Comparison of ENCODE assay signal across 8 cellular contexts in the genomic region with DNA sequence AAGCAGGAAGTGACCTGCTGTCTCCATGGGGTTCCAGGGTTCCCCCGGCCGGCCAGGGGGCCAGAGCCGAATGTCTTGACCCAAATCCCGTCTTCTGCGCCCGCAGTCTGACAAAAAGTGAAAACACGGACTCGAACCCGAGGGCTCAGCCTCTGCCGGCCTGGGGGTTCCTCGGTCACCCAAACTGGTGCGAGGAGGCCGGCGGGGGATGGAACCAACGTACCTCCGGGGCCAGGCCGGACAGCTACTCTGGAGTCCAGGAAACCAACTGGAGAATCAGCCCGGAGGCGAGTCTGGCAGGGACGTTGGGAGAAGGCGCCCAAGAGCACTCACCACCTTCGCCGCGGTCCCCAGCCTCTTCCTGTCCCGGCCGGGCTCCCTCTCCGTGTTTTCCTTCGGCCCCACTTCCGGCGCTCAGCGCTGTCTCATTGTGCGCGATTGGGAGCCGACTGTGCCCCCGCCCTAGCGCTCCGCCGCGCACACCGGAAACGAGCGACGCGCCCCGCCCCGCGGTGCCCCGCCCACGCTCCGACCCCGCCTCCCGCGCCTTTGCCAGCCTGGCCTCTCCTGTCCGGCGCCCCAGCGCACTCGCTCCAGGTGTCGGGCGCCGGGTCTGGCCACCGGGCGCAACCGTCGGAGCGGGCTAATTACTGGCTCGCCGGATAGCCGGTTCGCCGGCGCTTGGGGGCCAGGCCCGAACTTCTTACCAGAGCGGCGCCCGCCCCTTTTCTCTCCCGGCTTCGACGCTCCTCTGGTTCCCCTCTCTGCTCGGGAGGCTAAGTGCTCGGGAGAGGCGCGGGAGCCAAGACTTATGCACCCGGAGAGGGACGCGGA. TPM values are rescaled to one million over a fixed set of nuclear protein-coding genes. Genes with fewer than 3 reads are reported as not detected.
DNase-seq lines count a peak whose midpoint lies in the region; ATAC-seq and TF ChIP-seq lines count a peak whose summit lies in the region.

A gene with protein sequence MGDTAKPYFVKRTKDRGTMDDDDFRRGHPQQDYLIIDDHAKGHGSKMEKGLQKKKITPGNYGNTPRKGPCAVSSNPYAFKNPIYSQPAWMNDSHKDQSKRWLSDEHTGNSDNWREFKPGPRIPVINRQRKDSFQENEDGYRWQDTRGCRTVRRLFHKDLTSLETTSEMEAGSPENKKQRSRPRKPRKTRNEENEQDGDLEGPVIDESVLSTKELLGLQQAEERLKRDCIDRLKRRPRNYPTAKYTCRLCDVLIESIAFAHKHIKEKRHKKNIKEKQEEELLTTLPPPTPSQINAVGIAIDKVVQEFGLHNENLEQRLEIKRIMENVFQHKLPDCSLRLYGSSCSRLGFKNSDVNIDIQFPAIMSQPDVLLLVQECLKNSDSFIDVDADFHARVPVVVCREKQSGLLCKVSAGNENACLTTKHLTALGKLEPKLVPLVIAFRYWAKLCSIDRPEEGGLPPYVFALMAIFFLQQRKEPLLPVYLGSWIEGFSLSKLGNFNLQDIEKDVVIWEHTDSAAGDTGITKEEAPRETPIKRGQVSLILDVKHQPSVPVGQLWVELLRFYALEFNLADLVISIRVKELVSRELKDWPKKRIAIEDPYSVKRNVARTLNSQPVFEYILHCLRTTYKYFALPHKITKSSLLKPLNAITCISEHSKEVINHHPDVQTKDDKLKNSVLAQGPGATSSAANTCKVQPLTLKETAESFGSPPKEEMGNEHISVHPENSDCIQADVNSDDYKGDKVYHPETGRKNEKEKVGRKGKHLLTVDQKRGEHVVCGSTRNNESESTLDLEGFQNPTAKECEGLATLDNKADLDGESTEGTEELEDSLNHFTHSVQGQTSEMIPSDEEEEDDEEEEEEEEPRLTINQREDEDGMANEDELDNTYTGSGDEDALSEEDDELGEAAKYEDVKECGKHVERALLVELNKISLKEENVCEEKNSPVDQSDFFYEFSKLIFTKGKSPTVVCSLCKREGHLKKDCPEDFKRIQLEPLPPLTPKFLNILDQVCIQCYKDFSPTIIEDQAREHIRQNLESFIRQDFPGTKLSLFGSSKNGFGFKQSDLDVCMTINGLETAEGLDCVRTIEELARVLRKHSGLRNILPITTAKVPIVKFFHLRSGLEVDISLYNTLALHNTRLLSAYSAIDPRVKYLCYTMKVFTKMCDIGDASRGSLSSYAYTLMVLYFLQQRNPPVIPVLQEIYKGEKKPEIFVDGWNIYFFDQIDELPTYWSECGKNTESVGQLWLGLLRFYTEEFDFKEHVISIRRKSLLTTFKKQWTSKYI (N-terminal part only) (minus strand): TSS at position 363 of the 834 bp plus-strand sequence. CDS start 1,211 bp downstream, outside the sequence.

- TF ChIP-seq EP300 in suprapubic skin (IDR thresholded peaks at IDR 0.05) = no peak

- no peaks in the 10 kb centered on the region for H3K36me3 ChIP-seq in suprapubic skin

- POLR2A ChIA-PET in GM10248 (lab: Yijun Ruan, JAX) = no interaction called here

- H3K4me3 Mint-ChIP-seq in activated naive CD4-positive, alpha-beta T cell treated with anti-CD3 and anti-CD28 coated beads, Interleukin-2, amount 50 U/mL, for 24 hours = peak within 1 kb of the TSS; percentile 97

- peak; percentile 84 for ATAC-seq in HG02588 (IDR thresholded peaks at IDR 0.05; ENCODE audit: unreplicated experiment)
- ATAC-seq in SK-N-SH treated with all-trans-retinoic acid at 6 μM for 48 hours = peak; percentile 94

- no peaks in the 10 kb centered on the region for H3K27me3 ChIP-seq in suprapubic skin

- TF ChIP-seq POLR2A in suprapubic skin (IDR thresholded peaks at IDR 0.05) = peak; percentile 12 to 65

- peak within 1 kb of the TSS; percentile 86 for H3K4me3 ChIP-seq in suprapubic skin

- WGBS in suprapubic skin = 1% methylated on average over 20 of the region's 85 CpGs

- peaks cover 61% of the 10 kb centered on the region for H3K4me1 ChIP-seq in suprapubic skin

- H3K27ac ChIP-seq in suprapubic skin = peak within 1 kb of the TSS; percentile 98

- CTCF ChIA-PET in GM10248 (lab: Yijun Ruan, JAX) = no interaction called here

- peaks cover 8% of the 10 kb centered on the region for H3K36me3 Mint-ChIP-seq in activated naive CD4-positive, alpha-beta T cell treated with anti-CD3 and anti-CD28 coated beads, Interleukin-2, amount 50 U/mL, for 24 hours

- DNase-seq in GM10248 (ENCODE audit: extremely low spot score) (peak; percentile 93), NCI-H1048 (lab: John Stamatoyannopoulos, UW) (peak; percentile 87), glomerular endothelial cell (ENCODE audit: extremely low read depth, low read depth, low spot score) (no peak), occipital lobe (lab: John Stamatoyannopoulos, UW) (peak; percentile 94), suprapubic skin (ENCODE audit: low spot score in 2 of 2) (peak; percentile 96 to 97)

- H3K9me3 Mint-ChIP-seq in activated naive CD4-positive, alpha-beta T cell treated with anti-CD3 and anti-CD28 coated beads, Interleukin-2, amount 50 U/mL, for 24 hours = no peaks in the 10 kb centered on the region

- H3K4me1 Mint-ChIP-seq in activated naive CD4-positive, alpha-beta T cell treated with anti-CD3 and anti-CD28 coated beads, Interleukin-2, amount 50 U/mL, for 24 hours = peaks cover 45% of the 10 kb centered on the region

- H3K27me3 Mint-ChIP-seq in activated naive CD4-positive, alpha-beta T cell treated with anti-CD3 and anti-CD28 coated beads, Interleukin-2, amount 50 U/mL, for 24 hours = no peaks in the 10 kb centered on the region

- H3K27ac Mint-ChIP-seq in activated naive CD4-positive, alpha-beta T cell treated with anti-CD3 and anti-CD28 coated beads, Interleukin-2, amount 50 U/mL, for 24 hours = peak within 1 kb of the TSS; percentile 96

- no peaks in the 10 kb centered on the region for H3K9me3 ChIP-seq in suprapubic skin

- no peak for TF ChIP-seq CTCF in GM10248 (IDR thresholded peaks at IDR 0.05; ENCODE audit: control extremely low read depth, extremely low read depth, low read depth, missing control alignments)
- no peak for TF ChIP-seq CTCF in suprapubic skin (IDR thresholded peaks at IDR 0.05)

TF ChIP-seq in SK-N-SH treated with all-trans-retinoic acid at 6 μM for 48 hours, 23 proteins besides CTCF, POLR2A, EP300 and RAD21 (continues in another document):
- TF ChIP-seq ZC3H10 (CRISPR knock-in tag; IDR thresholded peaks at IDR 0.05) (no peak), GLIS3 (CRISPR knock-in tag; IDR thresholded peaks at IDR 0.05) (no peak), ZFP3 (CRISPR knock-in tag; IDR thresholded peaks at IDR 0.05) (peak; percentile 62)
- TF ChIP-seq, protein P1, sequence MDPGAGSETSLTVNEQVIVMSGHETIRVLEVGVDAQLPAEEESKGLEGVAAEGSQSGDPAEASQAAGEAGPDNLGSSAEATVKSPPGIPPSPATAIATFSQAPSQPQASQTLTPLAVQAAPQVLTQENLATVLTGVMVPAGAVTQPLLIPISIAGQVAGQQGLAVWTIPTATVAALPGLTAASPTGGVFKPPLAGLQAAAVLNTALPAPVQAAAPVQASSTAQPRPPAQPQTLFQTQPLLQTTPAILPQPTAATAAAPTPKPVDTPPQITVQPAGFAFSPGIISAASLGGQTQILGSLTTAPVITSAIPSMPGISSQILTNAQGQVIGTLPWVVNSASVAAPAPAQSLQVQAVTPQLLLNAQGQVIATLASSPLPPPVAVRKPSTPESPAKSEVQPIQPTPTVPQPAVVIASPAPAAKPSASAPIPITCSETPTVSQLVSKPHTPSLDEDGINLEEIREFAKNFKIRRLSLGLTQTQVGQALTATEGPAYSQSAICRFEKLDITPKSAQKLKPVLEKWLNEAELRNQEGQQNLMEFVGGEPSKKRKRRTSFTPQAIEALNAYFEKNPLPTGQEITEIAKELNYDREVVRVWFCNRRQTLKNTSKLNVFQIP (CRISPR knock-in tag; IDR thresholded peaks at IDR 0.05; ENCODE audit: borderline replicate concordance, low read depth) = peak; percentile 28; the same call in 1 of the 2 replicates
- TF ChIP-seq, protein P2, sequence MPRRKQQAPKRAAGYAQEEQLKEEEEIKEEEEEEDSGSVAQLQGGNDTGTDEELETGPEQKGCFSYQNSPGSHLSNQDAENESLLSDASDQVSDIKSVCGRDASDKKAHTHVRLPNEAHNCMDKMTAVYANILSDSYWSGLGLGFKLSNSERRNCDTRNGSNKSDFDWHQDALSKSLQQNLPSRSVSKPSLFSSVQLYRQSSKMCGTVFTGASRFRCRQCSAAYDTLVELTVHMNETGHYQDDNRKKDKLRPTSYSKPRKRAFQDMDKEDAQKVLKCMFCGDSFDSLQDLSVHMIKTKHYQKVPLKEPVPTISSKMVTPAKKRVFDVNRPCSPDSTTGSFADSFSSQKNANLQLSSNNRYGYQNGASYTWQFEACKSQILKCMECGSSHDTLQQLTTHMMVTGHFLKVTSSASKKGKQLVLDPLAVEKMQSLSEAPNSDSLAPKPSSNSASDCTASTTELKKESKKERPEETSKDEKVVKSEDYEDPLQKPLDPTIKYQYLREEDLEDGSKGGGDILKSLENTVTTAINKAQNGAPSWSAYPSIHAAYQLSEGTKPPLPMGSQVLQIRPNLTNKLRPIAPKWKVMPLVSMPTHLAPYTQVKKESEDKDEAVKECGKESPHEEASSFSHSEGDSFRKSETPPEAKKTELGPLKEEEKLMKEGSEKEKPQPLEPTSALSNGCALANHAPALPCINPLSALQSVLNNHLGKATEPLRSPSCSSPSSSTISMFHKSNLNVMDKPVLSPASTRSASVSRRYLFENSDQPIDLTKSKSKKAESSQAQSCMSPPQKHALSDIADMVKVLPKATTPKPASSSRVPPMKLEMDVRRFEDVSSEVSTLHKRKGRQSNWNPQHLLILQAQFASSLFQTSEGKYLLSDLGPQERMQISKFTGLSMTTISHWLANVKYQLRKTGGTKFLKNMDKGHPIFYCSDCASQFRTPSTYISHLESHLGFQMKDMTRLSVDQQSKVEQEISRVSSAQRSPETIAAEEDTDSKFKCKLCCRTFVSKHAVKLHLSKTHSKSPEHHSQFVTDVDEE (CRISPR knock-in tag; IDR thresholded peaks at IDR 0.05) = peak; percentile 8; the same call in 1 of the 2 replicates
- TF ChIP-seq, protein P3, sequence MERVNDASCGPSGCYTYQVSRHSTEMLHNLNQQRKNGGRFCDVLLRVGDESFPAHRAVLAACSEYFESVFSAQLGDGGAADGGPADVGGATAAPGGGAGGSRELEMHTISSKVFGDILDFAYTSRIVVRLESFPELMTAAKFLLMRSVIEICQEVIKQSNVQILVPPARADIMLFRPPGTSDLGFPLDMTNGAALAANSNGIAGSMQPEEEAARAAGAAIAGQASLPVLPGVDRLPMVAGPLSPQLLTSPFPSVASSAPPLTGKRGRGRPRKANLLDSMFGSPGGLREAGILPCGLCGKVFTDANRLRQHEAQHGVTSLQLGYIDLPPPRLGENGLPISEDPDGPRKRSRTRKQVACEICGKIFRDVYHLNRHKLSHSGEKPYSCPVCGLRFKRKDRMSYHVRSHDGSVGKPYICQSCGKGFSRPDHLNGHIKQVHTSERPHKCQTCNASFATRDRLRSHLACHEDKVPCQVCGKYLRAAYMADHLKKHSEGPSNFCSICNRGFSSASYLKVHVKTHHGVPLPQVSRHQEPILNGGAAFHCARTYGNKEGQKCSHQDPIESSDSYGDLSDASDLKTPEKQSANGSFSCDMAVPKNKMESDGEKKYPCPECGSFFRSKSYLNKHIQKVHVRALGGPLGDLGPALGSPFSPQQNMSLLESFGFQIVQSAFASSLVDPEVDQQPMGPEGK (CRISPR knock-in tag; IDR thresholded peaks at IDR 0.05; ENCODE audit: borderline replicate concordance) = peak; percentile 45; the same call in 1 of the 2 replicates

RNA-seq across cellular contexts. Expression of the gene that starts here (rescaled TPM):
- 23.8 and 31.1 TPM in 2 replicates for total RNA-seq in glomerular endothelial cell
- total RNA-seq in occipital lobe = 34.0 TPM
- total RNA-seq in suprapubic skin = 100 to 1,000 TPM in 1 of 4 donors, 10 to 100 TPM in 3; 64.4 to 147 (median 82.1) TPM
